Comparison of ENCODE assay signal across 13 cellular contexts in the genomic region with DNA sequence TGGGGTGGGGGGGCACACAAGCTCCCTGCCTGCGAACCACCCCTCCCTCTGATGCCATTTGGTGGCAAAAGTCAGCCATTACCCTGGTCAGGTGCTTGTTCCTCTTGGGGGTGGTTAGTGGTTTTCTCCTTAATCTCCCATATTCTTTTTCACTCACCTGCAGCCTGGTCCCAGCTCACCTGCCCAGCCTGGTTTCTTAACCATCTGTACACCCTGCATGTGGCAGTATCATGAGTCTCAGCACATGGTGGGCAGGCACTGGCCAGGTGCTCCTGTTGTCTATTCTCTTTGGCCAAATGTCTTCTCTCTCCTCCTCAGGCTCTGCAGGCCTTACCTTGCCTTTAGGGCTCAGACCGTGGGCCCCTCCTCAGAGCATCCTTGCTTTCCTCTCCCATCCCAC. TPM values are rescaled to one million over a fixed set of nuclear protein-coding genes. Genes with fewer than 3 reads are reported as not detected.
DNase-seq lines count a peak whose midpoint lies in the region; ATAC-seq and TF ChIP-seq lines count a peak whose summit lies in the region.
"Had no signal": no experiment of that assay in that cellular context is flagged by ENCODE, and none has a peak within 500 bp of the region (broad histone marks: within the 10 kb centered on the region; RNA-seq: fewer than 3 reads in every experiment).

No MANE protein-coding gene starts in this region.

- H3K9ac ChIP-seq in stomach smooth muscle (ENCODE audit: low read length in 2 of 2), result no peak overlapping the region

- H3K4me1 Mint-ChIP-seq in activated naive CD4-positive, alpha-beta T cell treated with anti-CD3 and anti-CD28 coated beads, Interleukin-2, amount 50 U/mL, for 24 hours, result peaks cover 81% of the 10 kb centered on the region
- H3K4me1 Mint-ChIP-seq in activated CD4-positive, alpha-beta memory T cell treated with anti-CD3 and anti-CD28 coated beads for 36 hours (ENCODE audit: low read depth), result peaks cover 92% of the 10 kb centered on the region

- H3K27ac Mint-ChIP-seq in activated naive CD4-positive, alpha-beta T cell treated with anti-CD3 and anti-CD28 coated beads, Interleukin-2, amount 50 U/mL, for 24 hours, result peak overlapping the region; percentile 70
- H3K27ac Mint-ChIP-seq in activated CD4-positive, alpha-beta memory T cell treated with anti-CD3 and anti-CD28 coated beads for 36 hours, result peak overlapping the region; percentile 100

- H3K27ac ChIP-seq in foreskin keratinocyte (peak overlapping the region; percentile 100), stomach smooth muscle (ENCODE audit: low read length) (peak overlapping the region; percentile 37)

- no peaks in the 10 kb centered on the region for H3K9me3 ChIP-seq in stomach smooth muscle (ENCODE audit: control insufficient read depth in 2 of 2, low read length in 2 of 2)

- no peak overlapping the region for H3K4me3 Mint-ChIP-seq in activated naive CD4-positive, alpha-beta T cell treated with anti-CD3 and anti-CD28 coated beads, Interleukin-2, amount 50 U/mL, for 24 hours
- no peak overlapping the region for H3K4me3 Mint-ChIP-seq in activated CD4-positive, alpha-beta memory T cell treated with anti-CD3 and anti-CD28 coated beads for 36 hours
- H3K4me3 Mint-ChIP-seq: GM23338 had no signal

- TF ChIP-seq CTCF in foreskin keratinocyte (conservative IDR thresholded peaks at IDR 0.05), result no peak

- no peak for DNase-seq in activated naive CD4-positive, alpha-beta T cell (lab: John Stamatoyannopoulos, UW)
- no peak for DNase-seq in activated CD4-positive, alpha-beta memory T cell treated with anti-CD3 and anti-CD28 coated beads for 36 hours
- DNase-seq in foreskin keratinocyte (no peak), NCI-H82 (lab: John Stamatoyannopoulos, UW) (no peak), KG1 (lab: John Stamatoyannopoulos, UW) (no peak)
- DNase-seq: activated CD4-positive, CD25-positive, alpha-beta regulatory T cell treated with anti-CD3 and anti-CD28 coated beads, Interleukin-2, amount 50 U/mL, for 72 hours; amygdala; NCI-H2107; stimulated activated naive CD4-positive, alpha-beta T cell treated with Interleukin-2 at 50 U/mL for 16 hours had no signal

- H3K4me3 ChIP-seq in stomach smooth muscle (ENCODE audit: low read length in 2 of 2), result no peak overlapping the region
- H3K4me3 ChIP-seq: GM23338 had no signal

- H3K27me3 ChIP-seq in foreskin keratinocyte (no peaks in the 10 kb centered on the region), stomach smooth muscle (ENCODE audit: control insufficient read depth in 1 of 2, insufficient read depth in 2 of 2, low read length in 2 of 2) (no peaks in the 10 kb centered on the region)

- H3K9me3 Mint-ChIP-seq in activated naive CD4-positive, alpha-beta T cell treated with anti-CD3 and anti-CD28 coated beads, Interleukin-2, amount 50 U/mL, for 24 hours, result no peaks in the 10 kb centered on the region
- H3K9me3 Mint-ChIP-seq in activated CD4-positive, alpha-beta memory T cell treated with anti-CD3 and anti-CD28 coated beads for 36 hours, result no peaks in the 10 kb centered on the region
- H3K9me3 Mint-ChIP-seq: GM23338 had no signal

- intact Hi-C loops in activated CD4-positive, alpha-beta memory T cell treated with anti-CD3 and anti-CD28 coated beads for 36 hours (cut with micrococcal nuclease), result loop anchor here (10.0 kb wide), 1 partner anchor 388 kb away; no protein-coding TSS in a partner anchor

- POLR2A ChIA-PET in activated CD4-positive, alpha-beta memory T cell treated with anti-CD3 and anti-CD28 coated beads for 36 hours (lab: Charles Lee), result interaction anchor here (0.9 to 4.9 kb wide), 8 partner anchors 8 to 248 kb away, joined by 3 to 60 read pairs (median 10); a partner anchor contains a TSS

- CTCF ChIA-PET in activated CD4-positive, alpha-beta memory T cell treated with anti-CD3 and anti-CD28 coated beads for 36 hours (lab: Charles Lee), result interaction anchor here (0.6 to 2.7 kb wide), 6 partner anchors 12 to 220 kb away, joined by 3 to 11 read pairs (median 4); no protein-coding TSS in a partner anchor

- no peaks in the 10 kb centered on the region for H3K27me3 Mint-ChIP-seq in activated naive CD4-positive, alpha-beta T cell treated with anti-CD3 and anti-CD28 coated beads, Interleukin-2, amount 50 U/mL, for 24 hours
- no peaks in the 10 kb centered on the region for H3K27me3 Mint-ChIP-seq in activated CD4-positive, alpha-beta memory T cell treated with anti-CD3 and anti-CD28 coated beads for 36 hours

- peaks cover 3% of the 10 kb centered on the region for H3K36me3 Mint-ChIP-seq in activated naive CD4-positive, alpha-beta T cell treated with anti-CD3 and anti-CD28 coated beads, Interleukin-2, amount 50 U/mL, for 24 hours
- H3K36me3 Mint-ChIP-seq in activated CD4-positive, alpha-beta memory T cell treated with anti-CD3 and anti-CD28 coated beads for 36 hours, result peaks cover 10% of the 10 kb centered on the region

- peaks cover 0 to 5% of the 10 kb centered on the region in 2 donors for H3K36me3 ChIP-seq in stomach smooth muscle (ENCODE audit: control insufficient read depth in 2 of 2, insufficient read depth in 2 of 2, low read length in 2 of 2)

- peaks cover 37% of the 10 kb centered on the region for H3K4me1 ChIP-seq in foreskin keratinocyte
- H3K4me1 ChIP-seq in stomach smooth muscle (ENCODE audit: control insufficient read depth, insufficient read depth, low read length), result peaks cover 63% of the 10 kb centered on the region

- no peak for ATAC-seq in foreskin keratinocyte
- no peak for ATAC-seq in GM18870 (IDR thresholded peaks at IDR 0.05; ENCODE audit: unreplicated experiment)

RNA-seq across cellular contexts. Expression of a gene that starts 30.5 kb away (rescaled TPM):
- 100 to 1,000 TPM; 103 to 105 TPM for total RNA-seq in activated CD4-positive, alpha-beta memory T cell treated with anti-CD3 and anti-CD28 coated beads for 36 hours
- 68.7 and 82.4 TPM in 2 replicates for total RNA-seq in foreskin keratinocyte
- polyA plus RNA-seq in foreskin keratinocyte, result 37.6 and 46.4 TPM in 2 replicates

RNA-seq across cellular contexts. Expression of a gene that starts 54.9 kb away (rescaled TPM):
- total RNA-seq in activated CD4-positive, alpha-beta memory T cell treated with anti-CD3 and anti-CD28 coated beads for 36 hours, result 10 to 100 TPM; 74.8 to 79.1 TPM
- total RNA-seq in foreskin keratinocyte, result 42.4 and 43.9 TPM in 2 replicates
- polyA plus RNA-seq in foreskin keratinocyte, result 29.1 and 31.2 TPM in 2 replicates
